In genomic region chr13:75302031-75302430, GRCh38 we compare ENCODE assay signal across 24 cellular contexts.
"Had no signal": no experiment of that assay in that cellular context is flagged by ENCODE, and none has a peak within 500 bp of the region (broad histone marks: within the 10 kb centered on the region; RNA-seq: fewer than 3 reads in every experiment).

No MANE protein-coding gene starts in this region.

- H3K4me3 ChIP-seq: colonic mucosa, dorsolateral prefrontal cortex, esophagus muscularis mucosa, heart right ventricle, stomach, suprapubic skin, tibial nerve had no signal

- H3K9ac ChIP-seq: parathyroid adenoma had no signal

- H3K9me3 Mint-ChIP-seq: activated CD4-positive, alpha-beta memory T cell treated with anti-CD3 and anti-CD28 coated beads for 36 hours; natural killer cell treated with Interleukin-12 subunit alpha and Interleukin-12 subunit beta and Interleukin-15 and Interleukin-18, amount 100 ng/mL, for 72 hours had no signal

- H2AFZ ChIP-seq: parathyroid adenoma had no signal

- H3K36me3 Mint-ChIP-seq: natural killer cell treated with Interleukin-12 subunit alpha and Interleukin-12 subunit beta and Interleukin-15 and Interleukin-18, amount 100 ng/mL, for 72 hours had no signal

- H3K27ac Mint-ChIP-seq: activated CD4-positive, alpha-beta memory T cell treated with anti-CD3 and anti-CD28 coated beads for 36 hours; activated CD8-positive, alpha-beta memory T cell treated with anti-CD3 and anti-CD28 coated beads, Interleukin-2, amount 10 ng/mL, durations not matched to agents 7 days and 5 days; activated naive CD4-positive, alpha-beta T cell treated with anti-CD3 and anti-CD28 coated beads, Interleukin-2, amount 50 U/mL, for 72 hours; natural killer cell treated with Interleukin-12 subunit alpha and Interleukin-12 subunit beta and Interleukin-15 and Interleukin-18, amount 100 ng/mL, for 72 hours; T-helper 17 cell had no signal

- DNase-seq: activated CD4-positive, alpha-beta memory T cell treated with anti-CD3 and anti-CD28 coated beads for 36 hours; activated CD4-positive, alpha-beta T cell treated with anti-CD3 and anti-CD28 coated beads for 48 hours; activated CD8-positive, alpha-beta memory T cell treated with anti-CD3 and anti-CD28 coated beads, Interleukin-2, amount 10 ng/mL, durations not matched to agents 7 days and 5 days; activated T-cell treated with anti-CD3 and anti-CD28 coated beads for 4 hours; colonic mucosa; dorsolateral prefrontal cortex; foreskin fibroblast; heart right ventricle; kidney; left ventricle myocardium superior; midbrain; right cardiac atrium; stimulated activated CD4-positive, alpha-beta T cell treated with anti-CD3 and anti-CD28 coated beads, Interleukin-1b, Interleukin-23, amount 100 ng/mL, for 48 hours; stomach; SW 1271; T-helper 17 cell had no signal

- FAIRE-seq: bronchial epithelial cell, kidney, urothelium cell line had no signal

- H3K36me3 ChIP-seq: colonic mucosa had no signal

- H3K79me2 ChIP-seq: parathyroid adenoma had no signal

- H3K27me3 ChIP-seq: colonic mucosa, dorsolateral prefrontal cortex, esophagus muscularis mucosa, heart right ventricle, stomach, suprapubic skin, tibial nerve had no signal

- ATAC-seq: activated CD8-positive, alpha-beta memory T cell treated with anti-CD3 and anti-CD28 coated beads, Interleukin-2, amount 10 ng/mL, durations not matched to agents 7 days and 5 days; activated naive CD4-positive, alpha-beta T cell treated with anti-CD3 and anti-CD28 coated beads, Interleukin-2, amount 50 U/mL, for 72 hours; heart right ventricle; left ventricle myocardium superior; natural killer cell treated with Interleukin-12 subunit alpha and Interleukin-12 subunit beta and Interleukin-15 and Interleukin-18, amount 100 ng/mL, for 72 hours; right cardiac atrium; T-helper 17 cell had no signal

- H3K27ac ChIP-seq: colonic mucosa, dorsolateral prefrontal cortex, esophagus muscularis mucosa, heart right ventricle, parathyroid adenoma, stomach, suprapubic skin, tibial nerve had no signal

- H3K27me3 Mint-ChIP-seq: activated CD4-positive, alpha-beta memory T cell treated with anti-CD3 and anti-CD28 coated beads for 36 hours; activated CD8-positive, alpha-beta memory T cell treated with anti-CD3 and anti-CD28 coated beads, Interleukin-2, amount 10 ng/mL, durations not matched to agents 7 days and 5 days; natural killer cell treated with Interleukin-12 subunit alpha and Interleukin-12 subunit beta and Interleukin-15 and Interleukin-18, amount 100 ng/mL, for 72 hours; T-helper 17 cell had no signal

- H3K9me3 ChIP-seq: colonic mucosa, esophagus muscularis mucosa, heart right ventricle, stomach, suprapubic skin, tibial nerve had no signal

- H3K4me1 ChIP-seq: colonic mucosa, parathyroid adenoma, suprapubic skin, tibial nerve had no signal

- H3K4me3 Mint-ChIP-seq: activated CD4-positive, alpha-beta memory T cell treated with anti-CD3 and anti-CD28 coated beads for 36 hours; activated CD8-positive, alpha-beta memory T cell treated with anti-CD3 and anti-CD28 coated beads, Interleukin-2, amount 10 ng/mL, durations not matched to agents 7 days and 5 days; natural killer cell treated with Interleukin-12 subunit alpha and Interleukin-12 subunit beta and Interleukin-15 and Interleukin-18, amount 100 ng/mL, for 72 hours; T-helper 17 cell had no signal
